In genomic region chr19:2977001-2977685, GRCh38 we compare ENCODE assay signal across 8 cellular contexts. TPM values are rescaled to one million over a fixed set of nuclear protein-coding genes. Genes with fewer than 3 reads are reported as not detected.
DNase-seq lines count a peak whose midpoint lies in the region; ATAC-seq, FAIRE-seq and TF ChIP-seq lines count a peak whose summit lies in the region.

Gene TLE6 (plus strand): TSS chr19:2977564. CDS start chr19:2978234, 670 bp downstream.

- H3K36me3 ChIP-seq in HUES48 (ENCODE audit: control insufficient read depth, insufficient read depth, low read length) (no peaks in the 10 kb centered on the region), NT2/D1 (ENCODE audit: insufficient read depth, insufficient read length, low read length) (no peaks in the 10 kb centered on the region), endothelial cell of umbilical vein (ENCODE audit: control insufficient read depth in 2 of 2, extremely low read depth in 1 of 2, insufficient read depth in 2 of 2, low read length in 2 of 2) (no peaks in the 10 kb centered on the region)

- intact Hi-C loops in endothelial cell of umbilical vein (cut with micrococcal nuclease), result loop anchor here (2.0 kb wide), 1 partner anchor 58 kb away; no protein-coding TSS in a partner anchor

- CTCF ChIA-PET in endothelial cell of umbilical vein (lab: Charles Lee), result interaction anchor here (0.6 to 4.0 kb wide), 7 partner anchors 15 to 149 kb away, joined by 3 to 22 read pairs (median 3); no protein-coding TSS in a partner anchor

- peak within 1 kb of the TSS; percentile 79 for H3K4me2 ChIP-seq in endothelial cell of umbilical vein (ENCODE audit: insufficient read depth, low read length)

- H3K27me3 ChIP-seq in HUES48 (ENCODE audit: control insufficient read depth, insufficient read depth, low read length), result peaks cover 19% of the 10 kb centered on the region
- H3K27me3 ChIP-seq in NT2/D1 (ENCODE audit: insufficient read depth, insufficient read length), result peaks cover 92% of the 10 kb centered on the region
- no peaks in the 10 kb centered on the region for H3K27me3 ChIP-seq in endothelial cell of umbilical vein (ENCODE audit: control insufficient read depth in 2 of 2, insufficient read depth in 2 of 2, low read length in 2 of 2)

- H3K27ac ChIP-seq in HUES48 (ENCODE audit: low read depth, low read length) (no peak within 1 kb of the TSS), endothelial cell of umbilical vein (ENCODE audit: insufficient read depth, low read depth, low read length) (peak within 1 kb of the TSS; percentile 40)

- DNase-seq in D341Med (ENCODE audit: low spot score) (peak; percentile 99), NT2/D1 (ENCODE audit: low read depth, low spot score) (peak; percentile 94), endothelial cell of umbilical vein (ENCODE audit: low read depth, low spot score) (peak; percentile 92), middle frontal gyrus (ENCODE audit: extremely low spot score, low spot score) (peak; percentile 82)
- DNase-seq in activated CD8-positive, alpha-beta memory T cell treated with anti-CD3 and anti-CD28 coated beads, Interleukin-2, amount 50 U/mL, for 24 hours (ENCODE audit: extremely low read depth), result peak; percentile 86
- DNase-seq in stimulated activated CD8-positive, alpha-beta memory T cell treated with anti-CD3 and anti-CD28 coated beads, Interleukin-15, amount 100 ng/mL, for 48 hours (ENCODE audit: low read depth in 2 of 2), result peak; percentile 92 to 93

- FAIRE-seq in endothelial cell of umbilical vein (lab: Jason Lieb, UNC), result peak; percentile 96

- BruUV-seq in endothelial cell of umbilical vein (replicated peaks; lab: Mats Ljungman, UMichigan), result no TSS peak

- no peak for TF ChIP-seq CTCF in endothelial cell of umbilical vein (IDR thresholded peaks at IDR 0.05; ENCODE audit: extremely low read depth in 1 of 2, insufficient read depth in 1 of 2, low read depth in 1 of 2, low read length in 2 of 2)

- H3K4me1 ChIP-seq in HUES48 (ENCODE audit: control insufficient read depth, insufficient read depth, low read length) (peaks cover 18% of the 10 kb centered on the region), NT2/D1 (ENCODE audit: insufficient read depth, insufficient read length) (peaks cover 14% of the 10 kb centered on the region), endothelial cell of umbilical vein (ENCODE audit: control insufficient read depth, extremely low read depth, insufficient read depth, low read length) (peaks cover 18% of the 10 kb centered on the region)

- H3K79me2 ChIP-seq in endothelial cell of umbilical vein (ENCODE audit: control insufficient read depth, insufficient read depth, low read length), result no peaks in the 10 kb centered on the region

- no peaks in the 10 kb centered on the region for H4K20me1 ChIP-seq in endothelial cell of umbilical vein (replicated peaks; ENCODE audit: control insufficient read depth, extremely low read depth, insufficient read depth, low read length)

- no peak for TF ChIP-seq POLR2A in endothelial cell of umbilical vein (IDR thresholded peaks at IDR 0.05; ENCODE audit: low read depth, low read length)

- dilution Hi-C loops in endothelial cell of umbilical vein (cut with MboI; ENCODE audit: extremely low pct_ligation_motif_present, low sequenced_read_pairs), result no loop called here

- no peaks in the 10 kb centered on the region for H3K9me1 ChIP-seq in endothelial cell of umbilical vein (replicated peaks; ENCODE audit: control insufficient read depth, extremely low read depth, insufficient read depth, low read length)

- H3K9me3 ChIP-seq in HUES48 (ENCODE audit: control insufficient read depth, insufficient read depth, low read length) (no peaks in the 10 kb centered on the region), NT2/D1 (ENCODE audit: insufficient read depth, low read length) (no peaks in the 10 kb centered on the region), endothelial cell of umbilical vein (replicated peaks; ENCODE audit: control insufficient read depth, insufficient read depth, low read length) (no peaks in the 10 kb centered on the region)

- H3K9ac ChIP-seq in HUES48 (ENCODE audit: low read depth, low read length) (no peak within 1 kb of the TSS), NT2/D1 (ENCODE audit: insufficient read length, low read depth) (peak within 1 kb of the TSS; percentile 50), endothelial cell of umbilical vein (replicated peaks; ENCODE audit: extremely low read depth, insufficient read depth, low read length) (peak within 1 kb of the TSS; percentile 27)

- peak within 1 kb of the TSS; percentile 48 for H2AFZ ChIP-seq in endothelial cell of umbilical vein (ENCODE audit: low read depth, low read length)

- peak; percentile 89 for ATAC-seq in GM21447 (IDR thresholded peaks at IDR 0.05; ENCODE audit: unreplicated experiment)

- POLR2A ChIA-PET in endothelial cell of umbilical vein (lab: Charles Lee), result interaction anchor here (0.6 kb wide), 1 partner anchor 1522 kb away, joined by 4 read pairs; no protein-coding TSS in a partner anchor

- H3K4me3 ChIP-seq in HUES48 (ENCODE audit: low read depth, low read length) (peak within 1 kb of the TSS; percentile 65), NT2/D1 (ENCODE audit: insufficient read length, low read depth) (peak within 1 kb of the TSS; percentile 22), endothelial cell of umbilical vein (replicated peaks in 1 of 3; ENCODE audit: insufficient read depth in 1 of 3, low read depth in 1 of 3, low read length in 3 of 3) (peak within 1 kb of the TSS; percentile 15 to 47 (median 33))

TF ChIP-seq in endothelial cell of umbilical vein, 7 proteins besides CTCF, POLR2A, EP300 and RAD21:
- TF ChIP-seq MYC (IDR thresholded peaks at IDR 0.05; ENCODE audit: low read depth, low read length), result no peak
- no peak for TF ChIP-seq FOS (IDR thresholded peaks at IDR 0.05; ENCODE audit: borderline replicate concordance, insufficient read depth, low read length)
- no peak for TF ChIP-seq EZH2 (IDR thresholded peaks at IDR 0.05; ENCODE audit: borderline replicate concordance, low read depth, low read length, severe bottlenecking)
- peak; percentile 69 for TF ChIP-seq POLR2AphosphoS5 (IDR thresholded peaks at IDR 0.05; ENCODE audit: insufficient read depth, low read depth, low read length)
- TF ChIP-seq, protein P1, sequence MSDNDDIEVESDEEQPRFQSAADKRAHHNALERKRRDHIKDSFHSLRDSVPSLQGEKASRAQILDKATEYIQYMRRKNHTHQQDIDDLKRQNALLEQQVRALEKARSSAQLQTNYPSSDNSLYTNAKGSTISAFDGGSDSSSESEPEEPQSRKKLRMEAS (IDR thresholded peaks at IDR 0.05; ENCODE audit: insufficient read depth, insufficient read length), result peak; percentile 94
- no peak for TF ChIP-seq JUN (IDR thresholded peaks at IDR 0.05; ENCODE audit: borderline replicate concordance, insufficient read depth, insufficient read length, low read depth)

RNA-seq across cellular contexts. Expression of gene TLE6, which starts in this region (rescaled TPM):
- total RNA-seq in endothelial cell of umbilical vein, result 1.9 and 2.0 TPM in 2 replicates
- 1.6 and 2.1 TPM in 2 replicates for polyA plus RNA-seq in endothelial cell of umbilical vein
- 1.0 and 1.4 TPM in 2 replicates for polyA plus RNA-seq in endothelial cell of umbilical vein (2011; cell fraction: cytosol; rRNA removed)
- polyA plus RNA-seq in endothelial cell of umbilical vein (2011; cell fraction: nucleus; rRNA removed), result 7.1 and 8.2 TPM in 2 replicates
- 0.83 and 2.2 TPM in 2 replicates for polyA plus RNA-seq in endothelial cell of umbilical vein (2012)
- polyA minus RNA-seq in endothelial cell of umbilical vein, result 0.83 and 1.5 TPM in 2 replicates
- 1.8 TPM for polyA minus RNA-seq in endothelial cell of umbilical vein (2011; cell fraction: cytosol; rRNA and poly(A)+ RNA removed)
- polyA minus RNA-seq in endothelial cell of umbilical vein (2011; cell fraction: nucleus; rRNA and poly(A)+ RNA removed), result 1.5 TPM in 2 replicates
